7 cellular contexts compared by ENCODE assay signal in the genomic region with DNA sequence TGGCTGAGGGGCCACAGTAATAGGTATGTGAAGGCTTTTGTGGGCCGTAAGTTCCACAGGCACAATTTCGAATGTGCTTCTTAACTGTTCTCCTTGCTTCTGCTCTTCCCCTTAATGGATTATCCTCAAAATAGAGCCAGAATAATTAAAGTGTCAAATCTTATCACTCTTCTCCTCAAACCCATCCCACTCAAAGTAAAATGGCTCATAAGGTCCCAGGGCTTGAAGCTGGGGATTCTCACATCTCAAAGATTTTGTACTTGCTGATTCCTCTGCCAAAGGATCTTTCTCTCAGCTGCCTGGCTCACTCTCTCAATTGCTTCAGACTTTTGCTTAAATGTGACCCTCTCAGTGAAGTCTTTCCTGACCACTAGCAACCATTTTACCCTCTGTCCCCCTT. TPM values are rescaled to one million over a fixed set of nuclear protein-coding genes. Genes with fewer than 3 reads are reported as not detected.
"Had no signal": no experiment of that assay in that cellular context is flagged by ENCODE, and none has a peak within 500 bp of the region (broad histone marks: within the 10 kb centered on the region; RNA-seq: fewer than 3 reads in every experiment).

No MANE protein-coding gene starts in this region.

- H3K27ac ChIP-seq: GM23248 had no signal

- H3K9me3 Mint-ChIP-seq: H9 had no signal

- H3K4me1 Mint-ChIP-seq: H9 had no signal

- H3K27ac Mint-ChIP-seq: H9 had no signal

- H2AFZ ChIP-seq: GM23248 had no signal

- H3K4me3 ChIP-seq: GM23248, K562 had no signal

- DNase-seq: GM23248, H9, HCEC 1CT, IMR-90, KG1 had no signal

- H3K4me3 Mint-ChIP-seq: H9 had no signal

RNA-seq across cellular contexts. Expression of gene ADAMTS3, which starts 16.6 kb away (rescaled TPM):
- total RNA-seq: HT-29 had no signal
